9 cellular contexts compared by ENCODE assay signal in genomic region chr17:47829870-47830269, GRCh38. TPM values are rescaled to one million over a fixed set of nuclear protein-coding genes. Genes with fewer than 3 reads are reported as not detected.
A peak's percentile ranks its signal among the peaks of the same experiment; 100 is the strongest.
DNase-seq lines count a peak whose midpoint lies in the region; ATAC-seq and TF ChIP-seq lines count a peak whose summit lies in the region.
"Had no signal": no experiment of that assay in that cellular context is flagged by ENCODE, and none has a peak within 500 bp of the region (broad histone marks: within the 10 kb centered on the region; RNA-seq: fewer than 3 reads in every experiment).

No MANE protein-coding gene starts in this region.

- no peak overlapping the region for H3K4me3 ChIP-seq in KMS-11 (IDR thresholded peaks at IDR 0.05; ENCODE audit: insufficient read depth, low read depth, low read length)
- H3K4me3 ChIP-seq in muscle layer of duodenum (ENCODE audit: low read depth in 1 of 2, low read length in 2 of 2) = no peak overlapping the region
- no peak overlapping the region for H3K4me3 ChIP-seq in sigmoid colon

- H3K36me3 Mint-ChIP-seq in CD4-positive, alpha-beta T cell (ENCODE audit: low read depth) = peaks cover 50% of the 10 kb centered on the region

- TF ChIP-seq EP300 in sigmoid colon (IDR thresholded peaks at IDR 0.05) = no peak

- H3K4me1 Mint-ChIP-seq in CD4-positive, alpha-beta T cell (ENCODE audit: low read depth) = peaks cover 47% of the 10 kb centered on the region

- no peaks in the 10 kb centered on the region for H3K9me3 ChIP-seq in CD4-positive, alpha-beta T cell (ENCODE audit: control insufficient read depth, low read length)
- H3K9me3 ChIP-seq in muscle layer of duodenum (ENCODE audit: control insufficient read depth in 1 of 2, low read length in 2 of 2) (no peaks in the 10 kb centered on the region), sigmoid colon (no peaks in the 10 kb centered on the region)

- H3K4me3 Mint-ChIP-seq in CD4-positive, alpha-beta T cell = peak overlapping the region; percentile 89

- H2AFZ ChIP-seq in KMS-11 (ENCODE audit: low read depth) = no peak overlapping the region

- H3K79me2 ChIP-seq in KMS-11 (ENCODE audit: insufficient read depth, low read depth) = peaks cover 30% of the 10 kb centered on the region

- peak overlapping the region; percentile 78 for H3K27ac Mint-ChIP-seq in CD4-positive, alpha-beta T cell

- 73 to 75% methylated on average over 3 of the region's 3 CpGs for WGBS in sigmoid colon, 2 donors

- no peak for TF ChIP-seq CTCF in CD4-positive, alpha-beta T cell (IDR thresholded peaks at IDR 0.05)
- TF ChIP-seq CTCF in KMS-11 (conservative IDR thresholded peaks at IDR 0.05; ENCODE audit: low read depth, low read length) (no peak), sigmoid colon (IDR thresholded peaks at IDR 0.05) (no peak)

- H3K36me3 ChIP-seq in KMS-11 (ENCODE audit: insufficient read depth) = no peaks in the 10 kb centered on the region; the same call in 1 of the 2 replicates
- peaks cover 25 to 28% of the 10 kb centered on the region in 2 donors for H3K36me3 ChIP-seq in muscle layer of duodenum (ENCODE audit: control insufficient read depth in 1 of 2, insufficient read depth in 2 of 2, low read length in 2 of 2)
- H3K36me3 ChIP-seq in sigmoid colon = peaks cover 3 to 41% (median 22%) of the 10 kb centered on the region in 4 donors

- H3K4me2 ChIP-seq in KMS-11 = peak overlapping the region; percentile 93

- intact Hi-C loops in CD4-positive, alpha-beta T cell (cut with DNase I, micrococcal nuclease) = loop anchor here (2.0 to 10.0 kb wide), 3 partner anchors 65 to 275 kb away; partner anchors contain the start of genes CBX1 (in 1 of the 2) and SNX11 (in 1 of the 2)
- intact Hi-C loops in left ventricle myocardium superior (cut with micrococcal nuclease) = no loop called here
- intact Hi-C loops in sigmoid colon (cut with DNase I) = no loop called here

- H3K27me3 Mint-ChIP-seq in CD4-positive, alpha-beta T cell = no peaks in the 10 kb centered on the region

- H3K27ac ChIP-seq in CD4-positive, alpha-beta T cell (ENCODE audit: low read depth, low read length) = peak overlapping the region; percentile 78
- H3K27ac ChIP-seq in KMS-11 (peak overlapping the region; percentile 94), muscle layer of duodenum (ENCODE audit: low read length) (peak overlapping the region; percentile 96), sigmoid colon (no peak overlapping the region)

- peak; percentile 45 for ATAC-seq in CD4-positive, alpha-beta T cell (ENCODE audit: poor library complexity)
- ATAC-seq in left ventricle myocardium superior (no peak), HG03460 (IDR thresholded peaks at IDR 0.05; ENCODE audit: unreplicated experiment) (no peak)

- CTCF ChIA-PET in CD4-positive, alpha-beta T cell (lab: Charles Lee) = interaction anchor here (1.2 to 2.3 kb wide), 5 partner anchors 8 to 141 kb away, joined by 3 to 20 read pairs (median 9); partner anchors contain the start of genes CDK5RAP3, OSBPL7 and SCRN2

- no peaks in the 10 kb centered on the region for H4K20me1 ChIP-seq in KMS-11 (ENCODE audit: insufficient read depth)

- peak overlapping the region; percentile 80 for H3K9ac ChIP-seq in KMS-11

- peak in 4 of 10 experiments; percentile 27 to 37 (median 32) for DNase-seq in CD4-positive, alpha-beta T cell
- peak; percentile 33 for DNase-seq in activated effector memory CD4-positive, alpha-beta T cell treated with Interleukin-2 at 50 U/mL for 16 hours
- DNase-seq in middle frontal gyrus (ENCODE audit: extremely low spot score, low spot score) (no peak), left ventricle myocardium superior (no peak), sigmoid colon (no peak)
- DNase-seq: kidney had no signal

- H3K9me3 Mint-ChIP-seq in CD4-positive, alpha-beta T cell = no peaks in the 10 kb centered on the region

- POLR2A ChIA-PET in CD4-positive, alpha-beta T cell (lab: Charles Lee) = interaction anchor here (1.0 to 2.5 kb wide), 5 partner anchors 8 to 141 kb away, joined by 3 to 53 read pairs (median 10); partner anchors contain the start of genes CDK5RAP3, OSBPL7, SCRN2 and SP2

- H3K4me1 ChIP-seq in KMS-11 (ENCODE audit: low read depth, poor library complexity, severe bottlenecking) = peaks cover 29% of the 10 kb centered on the region
- peaks cover 4 to 24% of the 10 kb centered on the region in 2 donors for H3K4me1 ChIP-seq in muscle layer of duodenum (ENCODE audit: control insufficient read depth in 1 of 2, insufficient read depth in 2 of 2, low read length in 2 of 2)
- H3K4me1 ChIP-seq in sigmoid colon = peaks cover 0 to 25% (median 20%) of the 10 kb centered on the region in 4 donors

- no peak for TF ChIP-seq POLR2A in sigmoid colon (IDR thresholded peaks at IDR 0.05)

- no peaks in the 10 kb centered on the region for H3K27me3 ChIP-seq in CD4-positive, alpha-beta T cell (ENCODE audit: control insufficient read depth, insufficient read depth, low read length)
- H3K27me3 ChIP-seq in KMS-11 (ENCODE audit: insufficient read depth, low read depth) (no peaks in the 10 kb centered on the region), muscle layer of duodenum (ENCODE audit: low read depth, low read length) (no peaks in the 10 kb centered on the region), sigmoid colon (no peaks in the 10 kb centered on the region)

RNA-seq across cellular contexts. Expression of gene MRPL10, which starts 1.5 kb away (rescaled TPM):
- 10 to 100 TPM; 49.0 to 51.4 TPM for total RNA-seq in CD4-positive, alpha-beta T cell
- total RNA-seq in left ventricle myocardium superior (53.5 TPM), sigmoid colon (10 to 100 TPM; 54.8 to 58.8 (median 56.9) TPM)
- 10 to 100 TPM; 38.8 to 49.4 (median 42.6) TPM for polyA plus RNA-seq in sigmoid colon

RNA-seq across cellular contexts. Expression of gene LRRC46, which starts 1.6 kb away (rescaled TPM):
- total RNA-seq in CD4-positive, alpha-beta T cell = under 1 TPM; 0.42 to 0.85 TPM
- total RNA-seq in left ventricle myocardium superior (not detected), sigmoid colon (under 1 TPM in 2 of 4 donors, not detected in 2; 0.28 to 0.36 TPM)
- polyA plus RNA-seq in sigmoid colon = under 1 TPM in 1 of 3 donors, not detected in 2; 0.48 TPM

RNA-seq across cellular contexts. Expression of gene OSBPL7, which starts 8.3 kb away (rescaled TPM):
- 10 to 100 TPM; 30.1 to 30.8 TPM for total RNA-seq in CD4-positive, alpha-beta T cell
- total RNA-seq in left ventricle myocardium superior (4.0 TPM), sigmoid colon (1 to 10 TPM; 2.9 to 7.8 (median 4.1) TPM)
- 10 to 100 TPM; 14.1 to 40.8 (median 16.2) TPM for polyA plus RNA-seq in sigmoid colon

RNA-seq across cellular contexts. Expression of gene SCRN2, which starts 11.2 kb away (rescaled TPM):
- total RNA-seq in CD4-positive, alpha-beta T cell = 10 to 100 TPM; 15.3 to 17.2 TPM
- total RNA-seq in left ventricle myocardium superior (33.8 TPM), sigmoid colon (10 to 100 TPM; 22.5 to 28.8 (median 23.4) TPM)
- 10 to 100 TPM; 36.0 to 44.6 (median 42.6) TPM for polyA plus RNA-seq in sigmoid colon

RNA-seq across cellular contexts. Expression of gene SP6, which starts 21.1 kb away (rescaled TPM):
- total RNA-seq in CD4-positive, alpha-beta T cell = under 1 TPM; 0.17 to 0.27 TPM
- 0.15 TPM for total RNA-seq in left ventricle myocardium superior
- total RNA-seq in sigmoid colon = under 1 TPM in 1 of 4 donors, not detected in 3; 0.16 TPM
- polyA plus RNA-seq in sigmoid colon = 10 to 100 TPM in 1 of 3 donors, 1 to 10 TPM in 2; 1.2 to 18.8 (median 3.5) TPM

Comparison
In these comparisons a context has a peak if more than half of its experiments do, and no peak if none do; other contexts are left out.
1. H3K27ac ChIP-seq: peak in CD4-positive, alpha-beta T cell (single experiment), KMS-11 (single experiment) and muscle layer of duodenum (single experiment); none in sigmoid colon (0 of 4).
2. intact Hi-C loops: an anchor here in CD4-positive, alpha-beta T cell (2.0 to 10.0 kb wide); none called in left ventricle myocardium superior and sigmoid colon.